ENCODE assay signal across 10 cellular contexts in the genomic region with DNA sequence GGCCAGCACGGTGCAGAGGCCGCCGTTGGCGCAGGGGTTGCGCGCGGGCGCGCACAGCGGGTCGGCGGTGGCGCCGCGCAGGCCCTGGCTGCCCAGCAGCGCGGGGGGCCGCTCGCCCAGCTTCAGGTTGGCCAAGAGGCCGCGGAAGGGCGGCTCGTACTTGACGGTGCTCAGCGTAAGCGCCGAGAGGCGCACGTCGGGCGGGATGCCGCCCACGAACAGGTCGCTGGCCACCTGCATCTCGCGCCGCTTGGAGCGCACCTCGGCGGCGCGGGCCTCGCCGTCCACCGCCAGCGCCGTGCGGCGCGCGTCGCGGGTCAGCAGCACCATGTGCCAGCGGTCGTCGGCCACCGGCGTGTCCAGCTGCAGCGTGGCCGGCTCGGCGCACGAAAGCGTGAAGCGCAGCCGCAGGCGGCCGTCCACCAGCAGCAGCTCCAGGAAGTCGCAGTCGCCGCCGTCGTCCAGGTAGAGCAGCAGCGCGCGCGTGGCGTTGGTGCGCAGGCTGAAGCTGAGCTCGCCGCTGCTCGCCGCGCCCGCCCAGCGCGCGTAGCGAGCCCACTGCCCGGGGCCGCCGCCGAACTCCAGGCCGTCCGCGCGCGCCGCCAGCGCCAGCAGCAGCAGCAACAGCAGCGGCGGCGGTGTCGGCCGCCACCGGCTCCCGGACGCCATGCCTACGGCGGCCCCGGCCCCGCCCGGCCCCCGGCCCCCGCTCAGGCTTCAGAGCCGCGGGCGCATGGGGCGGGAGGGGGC. TPM values are rescaled to one million over a fixed set of nuclear protein-coding genes. Genes with fewer than 3 reads are reported as not detected.
DNase-seq lines count a peak whose midpoint lies in the region; TF ChIP-seq lines count a peak whose summit lies in the region.
"Had no signal": no experiment of that assay in that cellular context is flagged by ENCODE, and none has a peak within 500 bp of the region (broad histone marks: within the 10 kb centered on the region; RNA-seq: fewer than 3 reads in every experiment).

No MANE protein-coding gene starts in this region.

- H3K4me3 ChIP-seq in fibroblast of pulmonary artery (replicated peaks; ENCODE audit: low read depth, low read length) (no peak overlapping the region), prostate gland (peak overlapping the region in 1 of 2 donors; percentile 11)
- H3K4me3 ChIP-seq: psoas muscle had no signal

- peaks cover 32% of the 10 kb centered on the region for H3K27me3 ChIP-seq in prostate gland (replicated peaks; ENCODE audit: insufficient read depth)

- TF ChIP-seq CTCF in fibroblast of pulmonary artery (IDR thresholded peaks at IDR 0.05; ENCODE audit: low read length, missing control alignments): no peak
- no peak for TF ChIP-seq CTCF in prostate gland (IDR thresholded peaks at IDR 0.05)

- no peak for TF ChIP-seq POLR2A in prostate gland (IDR thresholded peaks at IDR 0.05)

- DNase-seq in NCI-H146 (lab: John Stamatoyannopoulos, UW): peak; percentile 77
- no peak for DNase-seq in NCI-H146 treated with DMSO at 0.1 percent for 48 hours (lab: John Stamatoyannopoulos, UW; ENCODE audit: unreplicated experiment)
- DNase-seq in RPMI8226: peak; percentile 46
- peak; percentile 44 for DNase-seq in fibroblast of pulmonary artery (ENCODE audit: low read depth)
- peak; percentile 33 for DNase-seq in prostate gland (ENCODE audit: low spot score)
- no peak for DNase-seq in occipital lobe (lab: John Stamatoyannopoulos, UW)
- DNase-seq in GM19238 (ENCODE audit: insufficient read length, low spot score): no peak
- DNase-seq in glomerular visceral epithelial cell (ENCODE audit: extremely low spot score): no peak

- H3K9me3 ChIP-seq in prostate gland: no peaks in the 10 kb centered on the region
- H3K9me3 ChIP-seq: psoas muscle had no signal

- 2% methylated on average over 69 of the region's 119 CpGs for WGBS in prostate gland

- H3K4me1 ChIP-seq in prostate gland (replicated peaks): no peaks in the 10 kb centered on the region
- H3K4me1 ChIP-seq: psoas muscle had no signal

- H3K27ac ChIP-seq in prostate gland: no peak overlapping the region
- H3K27ac ChIP-seq: KMS-11, psoas muscle had no signal

- intact Hi-C loops in prostate gland (cut with DNase I): no loop called here

- no peaks in the 10 kb centered on the region for H3K36me3 ChIP-seq in prostate gland

RNA-seq across cellular contexts. Expression of a gene that starts 9.8 kb away (rescaled TPM):
- 10 to 100 TPM in 1 of 2 donors, under 1 TPM in 1; 0.46 to 26.8 TPM for total RNA-seq in prostate gland
- 219 TPM for total RNA-seq in occipital lobe

RNA-seq across cellular contexts. Expression of a gene that starts 30.7 kb away (rescaled TPM):
- total RNA-seq in prostate gland (10 to 100 TPM; 13.3 to 28.7 TPM), occipital lobe (36.7 TPM)

RNA-seq across cellular contexts. Expression of a gene that starts 46.6 kb away (rescaled TPM):
- total RNA-seq in prostate gland: 10 to 100 TPM in 1 of 2 donors, 1 to 10 TPM in 1; 8.0 to 22.4 TPM
- 1.2 TPM for total RNA-seq in occipital lobe

Comparison
In these comparisons a context has a peak if more than half of its experiments do, and no peak if none do; other contexts are left out.
1. DNase-seq: peak in NCI-H146 (single experiment), RPMI8226 (single experiment), fibroblast of pulmonary artery (single experiment) and prostate gland (single experiment); none in NCI-H146 treated with DMSO at 0.1 percent for 48 hours (single experiment), occipital lobe (single experiment), GM19238 (single experiment) and glomerular visceral epithelial cell (single experiment).